ENCODE assay signal across 1 cellular context in the genomic region with DNA sequence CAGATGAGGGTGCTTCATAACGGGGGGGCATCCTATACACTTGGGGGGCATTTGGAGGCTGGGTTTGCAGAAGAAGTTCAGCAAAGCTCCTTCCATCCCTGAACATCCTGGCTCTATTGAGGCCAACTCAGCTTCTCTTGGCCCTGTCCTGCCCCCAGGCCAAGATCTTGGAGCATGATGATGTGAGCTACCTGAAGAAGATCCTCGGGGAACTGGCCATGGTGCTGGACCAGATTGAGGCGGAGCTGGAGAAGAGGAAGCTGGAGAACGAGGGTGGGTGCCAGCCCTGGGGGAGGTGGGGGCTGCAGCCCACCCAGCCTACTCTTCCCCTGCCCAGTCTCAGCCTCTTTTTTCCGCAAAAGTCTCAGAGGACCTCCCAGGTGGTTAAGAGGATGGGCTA.
A peak's percentile ranks its signal among the peaks of the same experiment; 100 is the strongest.
TF ChIP-seq lines count a peak whose summit lies in the region.

No MANE protein-coding gene starts in this region.

TF ChIP-seq in HepG2, 621 proteins besides CTCF, POLR2A, EP300 and RAD21:
- TF ChIP-seq KAT7 (CRISPR knock-in tag; IDR thresholded peaks at IDR 0.05; ENCODE audit: borderline replicate concordance) (no peak), TGIF2 (CRISPR knock-in tag; IDR thresholded peaks at IDR 0.05) (peak; percentile 45; the same call in 1 of the 2 replicates), SALL1 (CRISPR knock-in tag; IDR thresholded peaks at IDR 0.05) (peak; percentile 35), KDM6A (CRISPR knock-in tag; IDR thresholded peaks at IDR 0.05; ENCODE audit: low read depth) (no peak), HDAC1 (CRISPR knock-in tag; IDR thresholded peaks at IDR 0.05) (no peak), ZNF768 (CRISPR knock-in tag; IDR thresholded peaks at IDR 0.05) (peak; percentile 17; the same call in 1 of the 2 replicates), MIER2 (CRISPR knock-in tag; IDR thresholded peaks at IDR 0.05) (peak; percentile 95), ZNF484 (CRISPR knock-in tag; IDR thresholded peaks at IDR 0.05; ENCODE audit: borderline replicate concordance, low read depth) (0 out of 2 replicates have a peak, but pooled peaks have one; percentile 47), EHMT2 (IDR thresholded peaks at IDR 0.05; ENCODE audit: borderline replicate concordance, low read depth, low read length) (peak; percentile 80; the same call in 1 of the 2 replicates), ZBTB3 (CRISPR knock-in tag; IDR thresholded peaks at IDR 0.05; ENCODE audit: borderline replicate concordance, low read depth) (no peak), XRCC5 (optimal IDR thresholded peaks at IDR 0.05; ENCODE audit: low read length) (peak; percentile 26), ZC3H13 (CRISPR knock-in tag; IDR thresholded peaks at IDR 0.05) (no peak)
- TF ChIP-seq, protein P1, sequence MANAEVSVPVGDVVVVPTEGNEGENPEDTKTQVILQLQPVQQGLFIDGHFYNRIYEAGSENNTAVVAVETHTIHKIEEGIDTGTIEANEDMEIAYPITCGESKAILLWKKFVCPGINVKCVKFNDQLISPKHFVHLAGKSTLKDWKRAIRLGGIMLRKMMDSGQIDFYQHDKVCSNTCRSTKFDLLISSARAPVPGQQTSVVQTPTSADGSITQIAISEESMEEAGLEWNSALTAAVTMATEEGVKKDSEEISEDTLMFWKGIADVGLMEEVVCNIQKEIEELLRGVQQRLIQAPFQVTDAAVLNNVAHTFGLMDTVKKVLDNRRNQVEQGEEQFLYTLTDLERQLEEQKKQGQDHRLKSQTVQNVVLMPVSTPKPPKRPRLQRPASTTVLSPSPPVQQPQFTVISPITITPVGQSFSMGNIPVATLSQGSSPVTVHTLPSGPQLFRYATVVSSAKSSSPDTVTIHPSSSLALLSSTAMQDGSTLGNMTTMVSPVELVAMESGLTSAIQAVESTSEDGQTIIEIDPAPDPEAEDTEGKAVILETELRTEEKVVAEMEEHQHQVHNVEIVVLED (CRISPR knock-in tag; IDR thresholded peaks at IDR 0.05; ENCODE audit: borderline replicate concordance): no peak
- TF ChIP-seq, protein P2, sequence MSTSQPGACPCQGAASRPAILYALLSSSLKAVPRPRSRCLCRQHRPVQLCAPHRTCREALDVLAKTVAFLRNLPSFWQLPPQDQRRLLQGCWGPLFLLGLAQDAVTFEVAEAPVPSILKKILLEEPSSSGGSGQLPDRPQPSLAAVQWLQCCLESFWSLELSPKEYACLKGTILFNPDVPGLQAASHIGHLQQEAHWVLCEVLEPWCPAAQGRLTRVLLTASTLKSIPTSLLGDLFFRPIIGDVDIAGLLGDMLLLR (CRISPR knock-in tag; IDR thresholded peaks at IDR 0.05): 0 out of 2 replicates have a peak, but pooled peaks have one; percentile 31
- TF ChIP-seq, protein P3, sequence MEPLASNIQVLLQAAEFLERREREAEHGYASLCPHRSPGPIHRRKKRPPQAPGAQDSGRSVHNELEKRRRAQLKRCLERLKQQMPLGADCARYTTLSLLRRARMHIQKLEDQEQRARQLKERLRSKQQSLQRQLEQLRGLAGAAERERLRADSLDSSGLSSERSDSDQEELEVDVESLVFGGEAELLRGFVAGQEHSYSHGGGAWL (CRISPR knock-in tag; IDR thresholded peaks at IDR 0.05): 0 out of 2 replicates have a peak, but pooled peaks have one; percentile 40
- TF ChIP-seq, protein P4, sequence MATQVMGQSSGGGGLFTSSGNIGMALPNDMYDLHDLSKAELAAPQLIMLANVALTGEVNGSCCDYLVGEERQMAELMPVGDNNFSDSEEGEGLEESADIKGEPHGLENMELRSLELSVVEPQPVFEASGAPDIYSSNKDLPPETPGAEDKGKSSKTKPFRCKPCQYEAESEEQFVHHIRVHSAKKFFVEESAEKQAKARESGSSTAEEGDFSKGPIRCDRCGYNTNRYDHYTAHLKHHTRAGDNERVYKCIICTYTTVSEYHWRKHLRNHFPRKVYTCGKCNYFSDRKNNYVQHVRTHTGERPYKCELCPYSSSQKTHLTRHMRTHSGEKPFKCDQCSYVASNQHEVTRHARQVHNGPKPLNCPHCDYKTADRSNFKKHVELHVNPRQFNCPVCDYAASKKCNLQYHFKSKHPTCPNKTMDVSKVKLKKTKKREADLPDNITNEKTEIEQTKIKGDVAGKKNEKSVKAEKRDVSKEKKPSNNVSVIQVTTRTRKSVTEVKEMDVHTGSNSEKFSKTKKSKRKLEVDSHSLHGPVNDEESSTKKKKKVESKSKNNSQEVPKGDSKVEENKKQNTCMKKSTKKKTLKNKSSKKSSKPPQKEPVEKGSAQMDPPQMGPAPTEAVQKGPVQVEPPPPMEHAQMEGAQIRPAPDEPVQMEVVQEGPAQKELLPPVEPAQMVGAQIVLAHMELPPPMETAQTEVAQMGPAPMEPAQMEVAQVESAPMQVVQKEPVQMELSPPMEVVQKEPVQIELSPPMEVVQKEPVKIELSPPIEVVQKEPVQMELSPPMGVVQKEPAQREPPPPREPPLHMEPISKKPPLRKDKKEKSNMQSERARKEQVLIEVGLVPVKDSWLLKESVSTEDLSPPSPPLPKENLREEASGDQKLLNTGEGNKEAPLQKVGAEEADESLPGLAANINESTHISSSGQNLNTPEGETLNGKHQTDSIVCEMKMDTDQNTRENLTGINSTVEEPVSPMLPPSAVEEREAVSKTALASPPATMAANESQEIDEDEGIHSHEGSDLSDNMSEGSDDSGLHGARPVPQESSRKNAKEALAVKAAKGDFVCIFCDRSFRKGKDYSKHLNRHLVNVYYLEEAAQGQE (IDR thresholded peaks at IDR 0.05; ENCODE audit: borderline replicate concordance in 1 of 2, low read depth in 1 of 2, low read length in 2 of 2): peak; percentile 88 to 96
- TF ChIP-seq, protein P5, sequence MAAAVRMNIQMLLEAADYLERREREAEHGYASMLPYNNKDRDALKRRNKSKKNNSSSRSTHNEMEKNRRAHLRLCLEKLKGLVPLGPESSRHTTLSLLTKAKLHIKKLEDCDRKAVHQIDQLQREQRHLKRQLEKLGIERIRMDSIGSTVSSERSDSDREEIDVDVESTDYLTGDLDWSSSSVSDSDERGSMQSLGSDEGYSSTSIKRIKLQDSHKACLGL (CRISPR knock-in tag; IDR thresholded peaks at IDR 0.05): peak; percentile 41; the same call in 1 of the 2 replicates
